ENCODE assay signal across 9 cellular contexts in the genomic region with DNA sequence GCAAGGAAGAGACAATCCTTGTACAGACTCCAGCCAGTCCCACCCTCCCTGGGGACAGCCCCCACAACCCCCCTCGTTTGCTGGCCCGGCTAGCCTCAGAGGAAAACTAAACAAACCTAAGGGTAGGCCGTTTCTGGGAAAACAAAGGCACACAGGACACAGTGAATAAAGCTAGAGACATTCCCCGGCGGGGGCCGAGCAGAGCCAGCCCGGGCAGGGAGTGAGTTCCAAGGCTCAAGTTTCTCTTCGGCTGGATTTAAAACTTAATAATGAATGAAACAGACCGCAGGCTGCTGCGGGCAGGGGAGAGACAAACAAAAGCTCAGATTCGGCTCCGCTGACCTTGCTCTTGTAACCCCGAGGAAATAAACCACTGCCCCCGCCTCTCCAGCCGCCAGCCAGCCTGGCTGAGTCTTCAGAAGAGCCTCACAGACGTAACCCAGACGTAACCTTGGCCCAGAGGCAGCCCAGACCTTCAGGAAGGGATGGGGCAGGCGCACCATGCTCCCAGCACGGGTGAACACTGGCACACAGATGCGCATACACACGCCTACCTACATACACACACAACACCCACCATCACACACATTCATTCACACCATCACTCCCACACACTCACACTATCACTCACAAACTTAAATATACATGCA.
DNase-seq lines count a peak whose midpoint lies in the region; ATAC-seq and TF ChIP-seq lines count a peak whose summit lies in the region.
"Had no signal": no experiment of that assay in that cellular context is flagged by ENCODE, and none has a peak within 500 bp of the region (broad histone marks: within the 10 kb centered on the region; RNA-seq: fewer than 3 reads in every experiment).

No MANE protein-coding gene starts in this region.

- H3K27me3 ChIP-seq in tibial artery = no peaks in the 10 kb centered on the region

- H3K4me1 Mint-ChIP-seq in neural crest cell = peaks cover 45% of the 10 kb centered on the region
- H3K4me1 Mint-ChIP-seq in activated CD8-positive, alpha-beta T cell treated with anti-CD3 and anti-CD28 coated beads for 36 hours (ENCODE audit: low read depth) = no peaks in the 10 kb centered on the region

- CTCF ChIA-PET in AG04449 (lab: Yijun Ruan, JAX) = interaction anchor here (1.0 kb wide), 2 partner anchors 11 to 237 kb away, joined by 3 to 4 read pairs; no protein-coding TSS in a partner anchor
- CTCF ChIA-PET in activated CD8-positive, alpha-beta T cell treated with anti-CD3 and anti-CD28 coated beads for 36 hours (lab: Charles Lee) = no interaction called here

- intact Hi-C loops in activated CD8-positive, alpha-beta T cell treated with anti-CD3 and anti-CD28 coated beads for 36 hours (cut with micrococcal nuclease) = no loop called here
- intact Hi-C loops in tibial artery (cut with DNase I; ENCODE audit: low total_unique reads) = no loop called here

- H3K27me3 Mint-ChIP-seq in neural crest cell (ENCODE audit: low read depth) = peaks cover 10% of the 10 kb centered on the region
- H3K27me3 Mint-ChIP-seq in activated CD8-positive, alpha-beta T cell treated with anti-CD3 and anti-CD28 coated beads for 36 hours = no peaks in the 10 kb centered on the region

- H3K27ac ChIP-seq in tibial artery = peak overlapping the region in 1 of 2 donors; percentile 17

- H3K4me1 ChIP-seq in tibial artery = peaks cover 0 to 29% (median 22%) of the 10 kb centered on the region in 4 donors

- no peaks in the 10 kb centered on the region for H3K9me3 ChIP-seq in tibial artery

- H3K4me3 Mint-ChIP-seq in neural crest cell = peak overlapping the region; percentile 56
- H3K4me3 Mint-ChIP-seq in activated CD8-positive, alpha-beta T cell treated with anti-CD3 and anti-CD28 coated beads for 36 hours = no peak overlapping the region

- no peak for TF ChIP-seq CTCF in AG04449 (IDR thresholded peaks at IDR 0.05; ENCODE audit: insufficient read depth, low read length, missing control alignments)
- TF ChIP-seq CTCF in foreskin fibroblast (IDR thresholded peaks at IDR 0.05; ENCODE audit: low read depth, low read length) = no peak
- no peak for TF ChIP-seq CTCF in neural crest cell (conservative IDR thresholded peaks at IDR 0.05)
- no peak for TF ChIP-seq CTCF in activated CD8-positive, alpha-beta T cell treated with anti-CD3 and anti-CD28 coated beads for 36 hours (IDR thresholded peaks at IDR 0.05)
- no peak for TF ChIP-seq CTCF in tibial artery (IDR thresholded peaks at IDR 0.05)

- ATAC-seq in activated CD8-positive, alpha-beta T cell treated with anti-CD3 and anti-CD28 coated beads for 36 hours = no peak
- ATAC-seq in HG02981 (IDR thresholded peaks at IDR 0.05; ENCODE audit: unreplicated experiment) = no peak

- peaks cover 17% of the 10 kb centered on the region for H3K36me3 Mint-ChIP-seq in neural crest cell (ENCODE audit: low read depth)
- no peaks in the 10 kb centered on the region for H3K36me3 Mint-ChIP-seq in activated CD8-positive, alpha-beta T cell treated with anti-CD3 and anti-CD28 coated beads for 36 hours (ENCODE audit: low read depth)

- peak overlapping the region; percentile 21 for H3K27ac Mint-ChIP-seq in neural crest cell (ENCODE audit: unreplicated experiment)
- no peak overlapping the region for H3K27ac Mint-ChIP-seq in activated CD8-positive, alpha-beta T cell treated with anti-CD3 and anti-CD28 coated beads for 36 hours

- DNase-seq in AG04449 (ENCODE audit: low read depth, low spot score) (peak; percentile 12), SK-N-DZ (ENCODE audit: low spot score) (peak; percentile 53), foreskin fibroblast (peak; percentile 54 to 81), neural crest cell (ENCODE audit: low read depth, low spot score) (peak; percentile 61), tibial artery (no peak)
- no peak for DNase-seq in activated CD8-positive, alpha-beta T cell treated with anti-CD3 and anti-CD28 coated beads for 36 hours
- no peak for DNase-seq in activated CD4-positive, alpha-beta T cell treated with anti-CD3 and anti-CD28 coated beads, Interleukin-2, amount 50 U/mL, for 48 hours
- DNase-seq: stimulated activated naive CD4-positive, alpha-beta T cell treated with Interleukin-2 at 50 U/mL for 16 hours had no signal

- POLR2A ChIA-PET in AG04449 (lab: Yijun Ruan, JAX) = interaction anchor here (0.8 to 1.5 kb wide), 4 partner anchors 10 to 14 kb away, joined by 3 to 5 read pairs (median 4); no protein-coding TSS in a partner anchor
- POLR2A ChIA-PET in activated CD8-positive, alpha-beta T cell treated with anti-CD3 and anti-CD28 coated beads for 36 hours (lab: Charles Lee) = no interaction called here

- H3K4me3 ChIP-seq in AG04449 (ENCODE audit: low read depth, low read length) (no peak overlapping the region), foreskin fibroblast (ENCODE audit: low read depth in 1 of 2, low read length in 2 of 2) (no peak overlapping the region), tibial artery (no peak overlapping the region)

- no peaks in the 10 kb centered on the region for H3K9me3 Mint-ChIP-seq in neural crest cell
- no peaks in the 10 kb centered on the region for H3K9me3 Mint-ChIP-seq in activated CD8-positive, alpha-beta T cell treated with anti-CD3 and anti-CD28 coated beads for 36 hours

- peaks cover 4 to 34% (median 32%) of the 10 kb centered on the region in 3 donors for H3K36me3 ChIP-seq in tibial artery

Comparison
In these comparisons a context has a peak if more than half of its experiments do, and no peak if none do; other contexts are left out.
1. DNase-seq: peak in AG04449 (single experiment), SK-N-DZ (single experiment), foreskin fibroblast (2 of 2) and neural crest cell (single experiment); none in activated CD8-positive, alpha-beta T cell treated with anti-CD3 and anti-CD28 coated beads for 36 hours (single experiment), activated CD4-positive, alpha-beta T cell treated with anti-CD3 and anti-CD28 coated beads, Interleukin-2, amount 50 U/mL, for 48 hours (0 of 2) and tibial artery (0 of 2).